In genomic region chr2:226971029-226971584, GRCh38 we compare ENCODE assay signal across 10 cellular contexts.
A peak's percentile ranks its signal among the peaks of the same experiment; 100 is the strongest.
DNase-seq lines count a peak whose midpoint lies in the region; ATAC-seq and TF ChIP-seq lines count a peak whose summit lies in the region.
"Had no signal": no experiment of that assay in that cellular context is flagged by ENCODE, and none has a peak within 500 bp of the region (broad histone marks: within the 10 kb centered on the region; RNA-seq: fewer than 3 reads in every experiment).

No MANE protein-coding gene starts in this region.

- H3K9me3 ChIP-seq in mucosa of descending colon (no peaks in the 10 kb centered on the region), right atrium auricular region (no peaks in the 10 kb centered on the region)
- H3K9me3 ChIP-seq: stomach had no signal

- in situ Hi-C loops in ACHN (cut with HindIII; ENCODE audit: low pct_ligation_motif_present, low pct_unique_long_range_greater_than_20kb, low sequenced_read_pairs): no loop called here

- TF ChIP-seq CTCF in mucosa of descending colon (IDR thresholded peaks at IDR 0.05) (no peak), right atrium auricular region (IDR thresholded peaks at IDR 0.05) (no peak)

- no peaks in the 10 kb centered on the region for H3K4me1 ChIP-seq in mucosa of descending colon (ENCODE audit: low read depth)
- H3K4me1 ChIP-seq in right atrium auricular region: no peaks in the 10 kb centered on the region
- H3K4me1 ChIP-seq: stomach had no signal

- DNase-seq in mucosa of descending colon (no peak), H4 (ENCODE audit: low spot score) (no peak), ACHN (no peak), right atrium auricular region (ENCODE audit: low spot score) (no peak)
- DNase-seq: stomach had no signal

- intact Hi-C loops in mucosa of descending colon (cut with DNase I, micrococcal nuclease): no loop called here

- no peaks in the 10 kb centered on the region for H3K36me3 ChIP-seq in mucosa of descending colon (ENCODE audit: low read depth)
- H3K36me3 ChIP-seq in right atrium auricular region: no peaks in the 10 kb centered on the region
- H3K36me3 ChIP-seq: cardiac muscle cell, stomach had no signal

- H3K4me3 ChIP-seq in mucosa of descending colon: no peak overlapping the region
- H3K4me3 ChIP-seq in right atrium auricular region: no peak overlapping the region
- H3K4me3 ChIP-seq: cardiac muscle cell, lung, stomach had no signal

- ATAC-seq in GM18858 (IDR thresholded peaks at IDR 0.05; ENCODE audit: unreplicated experiment) (peak; percentile 31), GM21515 (IDR thresholded peaks at IDR 0.05; ENCODE audit: unreplicated experiment) (peak; percentile 48), HG03196 (IDR thresholded peaks at IDR 0.05; ENCODE audit: unreplicated experiment) (peak; percentile 55), mucosa of descending colon (peak; percentile 21)

- H3K27me3 ChIP-seq in right atrium auricular region: no peaks in the 10 kb centered on the region
- H3K27me3 ChIP-seq: cardiac muscle cell, stomach had no signal

- H3K27ac ChIP-seq in right atrium auricular region: no peak overlapping the region
- H3K27ac ChIP-seq: cardiac muscle cell, stomach had no signal
